ENCODE assay signal across 8 cellular contexts in the genomic region with DNA sequence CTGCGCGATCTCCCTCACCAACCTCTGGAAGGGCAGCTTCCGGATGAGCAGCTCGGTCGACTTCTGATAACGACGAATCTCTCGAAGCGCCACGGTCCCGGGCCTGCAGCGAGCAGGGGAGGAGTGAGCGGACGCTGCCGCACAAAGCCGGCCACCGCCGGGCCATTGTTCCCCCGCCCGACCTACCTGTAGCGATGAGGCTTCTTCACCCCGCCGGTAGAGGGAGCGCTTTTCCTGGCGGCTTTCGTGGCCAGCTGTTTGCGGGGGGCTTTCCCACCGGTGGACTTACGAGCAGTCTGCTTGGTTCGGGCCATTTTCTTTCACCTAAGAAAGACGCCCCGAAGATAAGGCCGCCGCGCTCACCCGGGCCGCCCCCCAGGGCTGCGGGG. TPM values are rescaled to one million over a fixed set of nuclear protein-coding genes. Genes with fewer than 3 reads are reported as not detected.
DNase-seq lines count a peak whose midpoint lies in the region; ATAC-seq, FAIRE-seq and TF ChIP-seq lines count a peak whose summit lies in the region.

No MANE protein-coding gene starts in this region.

- H3K36me3 ChIP-seq in KMS-11 (ENCODE audit: insufficient read depth) (peaks cover 8% of the 10 kb centered on the region; the same call in 1 of the 2 replicates), heart right ventricle (peaks cover 4 to 54% (median 22%) of the 10 kb centered on the region in 9 donors), sigmoid colon (peaks cover 8 to 52% (median 20%) of the 10 kb centered on the region in 4 donors)

- TF ChIP-seq POLR2A in sigmoid colon (IDR thresholded peaks at IDR 0.05), result no peak

- peak overlapping the region; percentile 66 for H3K4me2 ChIP-seq in KMS-11

- H3K4me1 ChIP-seq in KMS-11 (ENCODE audit: low read depth, poor library complexity, severe bottlenecking) (peaks cover 39% of the 10 kb centered on the region), heart right ventricle (peaks cover 9 to 63% (median 48%) of the 10 kb centered on the region in 9 donors), sigmoid colon (peaks cover 0 to 36% (median 28%) of the 10 kb centered on the region in 4 donors)

- peak overlapping the region; percentile 50 for H3K4me3 ChIP-seq in KMS-11 (IDR thresholded peaks at IDR 0.05; ENCODE audit: insufficient read depth, low read depth, low read length)
- peak overlapping the region; percentile 78 to 94 (median 88) for H3K4me3 ChIP-seq in heart right ventricle
- peak overlapping the region; percentile 78 to 97 (median 86) for H3K4me3 ChIP-seq in sigmoid colon

- WGBS in heart right ventricle, 2 donors, result 1 to 3% methylated on average over 38 of the region's 38 CpGs
- WGBS in sigmoid colon, 2 donors, result 0% methylated on average over 38 of the region's 38 CpGs

- TF ChIP-seq EP300 in sigmoid colon (IDR thresholded peaks at IDR 0.05), result no peak

- H3K27ac ChIP-seq in KMS-11 (peak overlapping the region; percentile 93), heart right ventricle (peak overlapping the region; percentile 92 to 99 (median 99)), sigmoid colon (peak overlapping the region; percentile 94 to 99 (median 98))

- H3K27me3 ChIP-seq in KMS-11 (ENCODE audit: insufficient read depth, low read depth) (no peaks in the 10 kb centered on the region), heart right ventricle (no peaks in the 10 kb centered on the region), sigmoid colon (no peaks in the 10 kb centered on the region)

- CTCF ChIA-PET in Calu3 (lab: Charles Lee), result interaction anchor here (1.2 to 1.6 kb wide), 5 partner anchors 13 to 98 kb away, joined by 3 to 6 read pairs (median 6); partner anchors contain the start of genes GALK1, ITGB4 and WBP2
- CTCF ChIA-PET in activated CD4-positive, alpha-beta memory T cell treated with anti-CD3 and anti-CD28 coated beads, Interleukin-2, amount 10 ng/mL, durations not matched to agents 7 days and 5 days (lab: Charles Lee), result interaction anchor here (0.8 to 4.9 kb wide), 7 partner anchors 14 to 263 kb away, joined by 3 to 23 read pairs (median 5); partner anchors contain the start of genes GALK1, TSEN54 and WBP2

- peak overlapping the region; percentile 95 for H3K9ac ChIP-seq in KMS-11

- no TSS peak for BruUV-seq in Calu3 (replicated peaks; lab: Mats Ljungman, UMichigan)

- POLR2A ChIA-PET in activated CD4-positive, alpha-beta memory T cell treated with anti-CD3 and anti-CD28 coated beads, Interleukin-2, amount 10 ng/mL, durations not matched to agents 7 days and 5 days (lab: Charles Lee), result interaction anchor here (0.6 to 9.6 kb wide), 19 partner anchors 9 to 576 kb away, joined by 3 to 214 read pairs (median 4); partner anchors contain the start of genes GALK1, SLC25A19, TRIM65 and UNC13D

- no peak for FAIRE-seq in GM19239 (lab: Jason Lieb, UNC)

- no peaks in the 10 kb centered on the region for H3K9me3 Mint-ChIP-seq in Calu3 (ENCODE audit: low read depth, unreplicated experiment)
- H3K9me3 Mint-ChIP-seq in activated CD4-positive, alpha-beta memory T cell treated with anti-CD3 and anti-CD28 coated beads, Interleukin-2, amount 10 ng/mL, durations not matched to agents 7 days and 5 days, result no peaks in the 10 kb centered on the region

- H3K9me3 ChIP-seq in heart right ventricle (no peaks in the 10 kb centered on the region), sigmoid colon (no peaks in the 10 kb centered on the region)

- peak; percentile 6 for ATAC-seq in GM19452 (IDR thresholded peaks at IDR 0.05; ENCODE audit: unreplicated experiment)
- peak in 3 of 8 donors; percentile 0 to 28 (median 1) for ATAC-seq in heart right ventricle

- H3K27me3 Mint-ChIP-seq in Calu3 (ENCODE audit: unreplicated experiment), result peaks cover 12% of the 10 kb centered on the region
- H3K27me3 Mint-ChIP-seq in activated CD4-positive, alpha-beta memory T cell treated with anti-CD3 and anti-CD28 coated beads, Interleukin-2, amount 10 ng/mL, durations not matched to agents 7 days and 5 days, result no peaks in the 10 kb centered on the region

- intact Hi-C loops in Calu3 (cut with micrococcal nuclease; ENCODE audit: unreplicated experiment), result no loop called here
- intact Hi-C loops in heart right ventricle (cut with DNase I), result loop anchor here in 4 of 10 donors (2.0 to 10.0 kb wide), 6 partner anchors 46 to 118 kb away; partner anchors contain the start of genes TRIM47 (in 2 of the 4) and TRIM65 (in 1 of the 4)
- intact Hi-C loops in sigmoid colon (cut with DNase I), result loop anchor here (5.0 kb wide), 1 partner anchor 118 kb away; the partner anchor contains the start of gene TRIM65

- H4K20me1 ChIP-seq in KMS-11 (ENCODE audit: insufficient read depth), result peaks cover 17% of the 10 kb centered on the region

- H3K4me1 Mint-ChIP-seq in Calu3 (ENCODE audit: low read depth, unreplicated experiment), result peaks cover 20% of the 10 kb centered on the region
- peaks cover 54% of the 10 kb centered on the region for H3K4me1 Mint-ChIP-seq in activated CD4-positive, alpha-beta memory T cell treated with anti-CD3 and anti-CD28 coated beads, Interleukin-2, amount 10 ng/mL, durations not matched to agents 7 days and 5 days

- DNase-seq in Calu3 (peak; percentile 78), heart right ventricle (peak in 1 of 2 donors; percentile 52), sigmoid colon (no peak), NCI-H2227 treated with DMSO at 0.1 percent for 48 hours (lab: John Stamatoyannopoulos, UW) (no peak), GM19239 (ENCODE audit: insufficient read length, low spot score) (no peak)
- DNase-seq in activated CD4-positive, alpha-beta memory T cell treated with anti-CD3 and anti-CD28 coated beads, Interleukin-2, amount 10 ng/mL, durations not matched to agents 7 days and 5 days, result peak; percentile 81

- H3K27ac Mint-ChIP-seq in Calu3 (ENCODE audit: unreplicated experiment), result peak overlapping the region; percentile 100
- H3K27ac Mint-ChIP-seq in activated CD4-positive, alpha-beta memory T cell treated with anti-CD3 and anti-CD28 coated beads, Interleukin-2, amount 10 ng/mL, durations not matched to agents 7 days and 5 days, result peak overlapping the region; percentile 96

- no peak overlapping the region for H2AFZ ChIP-seq in KMS-11 (ENCODE audit: low read depth)

- peaks cover 20% of the 10 kb centered on the region for H3K79me2 ChIP-seq in KMS-11 (ENCODE audit: insufficient read depth, low read depth)

- peak overlapping the region; percentile 77 for H3K4me3 Mint-ChIP-seq in Calu3 (ENCODE audit: low read depth, unreplicated experiment)
- H3K4me3 Mint-ChIP-seq in activated CD4-positive, alpha-beta memory T cell treated with anti-CD3 and anti-CD28 coated beads, Interleukin-2, amount 10 ng/mL, durations not matched to agents 7 days and 5 days, result peak overlapping the region; percentile 88

- H3K36me3 Mint-ChIP-seq in Calu3 (ENCODE audit: insufficient read depth, unreplicated experiment), result peaks cover 74% of the 10 kb centered on the region
- peaks cover 41% of the 10 kb centered on the region for H3K36me3 Mint-ChIP-seq in activated CD4-positive, alpha-beta memory T cell treated with anti-CD3 and anti-CD28 coated beads, Interleukin-2, amount 10 ng/mL, durations not matched to agents 7 days and 5 days (ENCODE audit: low read depth)

- TF ChIP-seq CTCF in Calu3 (IDR thresholded peaks at IDR 0.05; ENCODE audit: unreplicated experiment), result peak; percentile 79
- peak; percentile 71 for TF ChIP-seq CTCF in KMS-11 (conservative IDR thresholded peaks at IDR 0.05; ENCODE audit: low read depth, low read length)
- TF ChIP-seq CTCF in heart right ventricle (IDR thresholded peaks at IDR 0.05), result peak in 8 of 9 donors; percentile 35 to 62 (median 56)
- TF ChIP-seq CTCF in sigmoid colon (IDR thresholded peaks at IDR 0.05), result peak in 3 of 4 experiments; percentile 51 to 60 (median 53)

RNA-seq across cellular contexts. Expression of gene UNK, which starts 5.8 kb away (rescaled TPM):
- total RNA-seq in Calu3 (2022) (26.0 and 29.7 TPM in 2 replicates), heart right ventricle (10 to 100 TPM; 11.6 to 19.1 (median 14.7) TPM), sigmoid colon (10 to 100 TPM; 18.9 to 29.6 (median 26.4) TPM)
- total RNA-seq in activated CD4-positive, alpha-beta memory T cell treated with anti-CD3 and anti-CD28 coated beads, Interleukin-2, amount 10 ng/mL, durations not matched to agents 7 days and 5 days, result 10 to 100 TPM; 26.1 TPM
- polyA plus RNA-seq in heart right ventricle (10 to 100 TPM; 12.9 to 21.3 TPM), sigmoid colon (10 to 100 TPM; 12.7 to 24.4 (median 16.8) TPM)

RNA-seq across cellular contexts. Expression of gene GALK1, which starts 13.9 kb away (rescaled TPM):
- total RNA-seq in Calu3 (2022), result 20.4 and 20.5 TPM in 2 replicates
- 10 to 100 TPM; 40.0 to 40.6 TPM for total RNA-seq in activated CD4-positive, alpha-beta memory T cell treated with anti-CD3 and anti-CD28 coated beads, Interleukin-2, amount 10 ng/mL, durations not matched to agents 7 days and 5 days
- total RNA-seq in heart right ventricle, result 10 to 100 TPM in 6 of 10 donors, 1 to 10 TPM in 4; 5.2 to 26.4 (median 11.3) TPM
- polyA plus RNA-seq in heart right ventricle, result 10 to 100 TPM; 29.2 to 44.6 TPM
- total RNA-seq in sigmoid colon, result 10 to 100 TPM; 17.2 to 24.6 (median 20.3) TPM
- 10 to 100 TPM; 14.3 to 28.2 (median 14.4) TPM for polyA plus RNA-seq in sigmoid colon

RNA-seq across cellular contexts. Expression of gene ITGB4, which starts 57.6 kb away (rescaled TPM):
- total RNA-seq in Calu3 (2022) (253 and 301 TPM in 2 replicates), heart right ventricle (10 to 100 TPM in 2 of 10 donors, 1 to 10 TPM in 8; 4.7 to 11.3 (median 9.0) TPM), sigmoid colon (10 to 100 TPM; 15.1 to 43.2 (median 23.1) TPM)
- total RNA-seq in activated CD4-positive, alpha-beta memory T cell treated with anti-CD3 and anti-CD28 coated beads, Interleukin-2, amount 10 ng/mL, durations not matched to agents 7 days and 5 days, result under 1 TPM; 0.43 to 0.68 TPM
- polyA plus RNA-seq in heart right ventricle (10 to 100 TPM in 1 of 2 donors, 1 to 10 TPM in 1; 4.6 to 17.0 TPM), sigmoid colon (100 to 1,000 TPM in 1 of 3 donors, 10 to 100 TPM in 2; 17.8 to 116 (median 25.8) TPM)

Comparison
In these comparisons a context has a peak if more than half of its experiments do, and no peak if none do; other contexts are left out.
1. DNase-seq: peak in Calu3 (single experiment) and activated CD4-positive, alpha-beta memory T cell treated with anti-CD3 and anti-CD28 coated beads, Interleukin-2, amount 10 ng/mL, durations not matched to agents 7 days and 5 days (single experiment); none in sigmoid colon (single experiment), NCI-H2227 treated with DMSO at 0.1 percent for 48 hours (single experiment) and GM19239 (single experiment).
2. Peak in every context shown above with its lines, with median percentiles within 50 percentile points of each other: CTCF ChIP-seq, H3K27ac ChIP-seq and H3K4me3 ChIP-seq.